Comparison of ENCODE assay signal across 28 cellular contexts in the genomic region with DNA sequence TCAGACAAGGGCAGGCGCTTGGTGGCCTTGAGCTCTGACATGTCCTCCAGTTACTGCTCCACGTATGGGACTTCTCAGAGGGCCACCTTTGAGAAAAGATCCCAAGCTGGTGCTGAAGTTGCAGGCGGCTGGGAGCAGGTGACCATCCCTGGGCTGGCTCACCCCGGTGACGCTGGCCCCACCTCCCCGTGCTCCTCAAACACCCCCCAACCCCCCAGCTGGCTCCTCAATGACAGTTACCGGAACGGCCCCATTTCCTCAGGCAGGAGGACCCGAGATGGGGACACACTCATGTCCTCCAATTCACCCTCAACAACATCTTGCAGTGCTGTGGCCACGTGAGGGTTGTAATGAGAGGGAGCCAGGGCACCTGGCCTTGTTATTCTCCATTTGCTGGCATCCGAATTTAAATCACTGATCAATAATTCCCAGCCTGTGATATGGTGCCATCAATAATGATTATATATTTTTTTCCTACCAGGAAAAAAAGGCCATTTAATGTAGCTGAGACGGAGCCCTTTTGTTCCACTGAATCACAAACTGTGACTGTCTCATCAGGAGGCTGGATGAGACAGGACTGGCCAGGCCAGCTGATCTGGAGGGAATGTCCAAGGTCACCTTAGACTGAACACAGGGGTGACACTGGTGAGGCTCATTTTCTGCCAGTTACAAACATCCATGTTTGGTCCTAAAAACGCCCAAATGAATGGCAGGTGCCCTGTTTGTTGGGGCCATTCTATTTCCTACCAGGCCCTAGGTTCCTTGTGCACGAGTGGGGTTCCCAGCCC.
"Had no signal": no experiment of that assay in that cellular context is flagged by ENCODE, and none has a peak within 500 bp of the region (broad histone marks: within the 10 kb centered on the region; RNA-seq: fewer than 3 reads in every experiment).

No MANE protein-coding gene starts in this region.

- DNase-seq: activated CD4-positive, alpha-beta memory T cell treated with anti-CD3 and anti-CD28 coated beads, Interleukin-2, amount 10 ng/mL, durations not matched to agents 7 days and 5 days; activated CD4-positive, alpha-beta T cell treated with anti-CD3 and anti-CD28 coated beads for 36 hours; activated CD4-positive, alpha-beta T cell treated with anti-CD3 and anti-CD28 coated beads, Interleukin-2, amount 10 ng/mL, durations not matched to agents 24 days and 14 days; activated CD4-positive, CD25-positive, alpha-beta regulatory T cell; activated CD4-positive, CD25-positive, alpha-beta regulatory T cell treated with anti-CD3 and anti-CD28 coated beads, Interleukin-2, amount 50 U/mL, for 72 hours; activated CD8-positive, alpha-beta memory T cell treated with anti-CD3 and anti-CD28 coated beads, Interleukin-2, amount 50 U/mL, for 48 hours; activated gamma-delta T cell; activated naive CD4-positive, alpha-beta T cell; activated naive CD4-positive, alpha-beta T cell treated with anti-CD3 and anti-CD28 coated beads, Interleukin-2, amount 10 ng/mL, durations not matched to agents 7 days and 5 days; activated naive CD8-positive, alpha-beta T cell treated with anti-CD3 and anti-CD28 coated beads, Interleukin-2, amount 10 ng/mL, durations not matched to agents 7 days and 5 days; activated T-cell treated with anti-CD3 and anti-CD28 coated beads for 4 hours; activated T-cell treated with anti-CD3 and anti-CD28 coated beads, Interleukin-2, amount 50 U/mL, for 24 hours; activated T-cell treated with anti-CD3 and anti-CD28 coated beads, Interleukin-2, amount 50 U/mL, for 72 hours; brain microvascular endothelial cell; cortex of kidney; dermis blood vessel endothelial cell; effector CD4-positive, alpha-beta T cell; effector memory CD8-positive, alpha-beta T cell; erythroblast; foreskin melanocyte; SW 1271; T-cell; T1000 had no signal

- H3K36me3 ChIP-seq: brain microvascular endothelial cell had no signal

- H3K9me3 ChIP-seq: esophagus muscularis mucosa, gastroesophageal sphincter had no signal

- H3K27me3 ChIP-seq: brain microvascular endothelial cell, esophagus muscularis mucosa, gastroesophageal sphincter had no signal

- FAIRE-seq: astrocyte, bronchial epithelial cell had no signal

- ATAC-seq: activated CD4-positive, alpha-beta T cell treated with anti-CD3 and anti-CD28 coated beads for 36 hours; activated naive CD4-positive, alpha-beta T cell treated with anti-CD3 and anti-CD28 coated beads, Interleukin-2, amount 50 U/mL, for 72 hours; activated T-cell treated with anti-CD3 and anti-CD28 coated beads, Interleukin-2, amount 50 U/mL, for 72 hours; effector memory CD8-positive, alpha-beta T cell; gastroesophageal sphincter; T-cell had no signal

- H3K27ac ChIP-seq: brain microvascular endothelial cell had no signal

- H3K4me3 ChIP-seq: esophagus muscularis mucosa, gastroesophageal sphincter had no signal
